27 cellular contexts compared by ENCODE assay signal in genomic region chr9:136230773-136231172, GRCh38. TPM values are rescaled to one million over a fixed set of nuclear protein-coding genes. Genes with fewer than 3 reads are reported as not detected.
A peak's percentile ranks its signal among the peaks of the same experiment; 100 is the strongest.
DNase-seq lines count a peak whose midpoint lies in the region; ATAC-seq, FAIRE-seq and TF ChIP-seq lines count a peak whose summit lies in the region.
"Had no signal": no experiment of that assay in that cellular context is flagged by ENCODE, and none has a peak within 500 bp of the region (broad histone marks: within the 10 kb centered on the region; RNA-seq: fewer than 3 reads in every experiment).

No MANE protein-coding gene starts in this region.

- H3K36me3 ChIP-seq in GM23338 (ENCODE audit: insufficient read depth) (no peaks in the 10 kb centered on the region), K562 (ENCODE audit: control insufficient read depth, insufficient read depth, low read length) (peaks cover 57% of the 10 kb centered on the region)

- TF ChIP-seq POLR2A in K562 (conservative IDR thresholded peaks at IDR 0.05), result no peak

- H3K9me3 ChIP-seq in K562 (replicated peaks; ENCODE audit: control insufficient read depth, insufficient read depth, low read depth, low read length), result no peaks in the 10 kb centered on the region
- H3K9me3 ChIP-seq: heart right ventricle had no signal

- H4K20me1 ChIP-seq in GM23338 (replicated peaks; ENCODE audit: insufficient read depth) (peaks cover 47% of the 10 kb centered on the region), K562 (replicated peaks; ENCODE audit: control insufficient read depth, insufficient read depth, low read length) (peaks cover 23% of the 10 kb centered on the region)

- H3K9me2 ChIP-seq in GM23338 (ENCODE audit: insufficient read depth), result no peaks in the 10 kb centered on the region

- WGBS in K562 (ENCODE audit: insufficient coverage, low coverage, missing lambda C conversion rate), result 80% methylated on average over 9 of the region's 9 CpGs

- H3K4me2 ChIP-seq in GM23338 (no peak overlapping the region), K562 (ENCODE audit: insufficient read depth, low read length) (no peak overlapping the region)

- peaks cover 8% of the 10 kb centered on the region for H3K9me1 ChIP-seq in K562 (ENCODE audit: control insufficient read depth, insufficient read depth, low read length)

- H3F3A ChIP-seq in GM23338 (replicated peaks; ENCODE audit: low read depth), result 0 out of 2 replicates have a peak, but pooled peaks cover 3% of the 10 kb centered on the region

- no TSS peak for BruUV-seq in K562 (replicated peaks; lab: Mats Ljungman, UMichigan)

- in situ Hi-C loops in K562 (cut with MboI), result no loop called here

- no peak overlapping the region for H3K27ac ChIP-seq in GM23338 (ENCODE audit: low read depth)
- no peak overlapping the region for H3K27ac ChIP-seq in K562 (ENCODE audit: extremely low read depth, low read depth, low read length)
- H3K27ac ChIP-seq in dorsolateral prefrontal cortex, result peak overlapping the region in 1 of 59 donors; percentile 14
- H3K27ac ChIP-seq: skin epidermis had no signal

- peaks cover 85% of the 10 kb centered on the region for H3K36me3 Mint-ChIP-seq in activated T-cell treated with anti-CD3 and anti-CD28 coated beads, Interleukin-2, amount 50 U/mL, for 24 hours (ENCODE audit: low read depth)
- H3K36me3 Mint-ChIP-seq in GM23338 (ENCODE audit: low read depth) (peaks cover 5% of the 10 kb centered on the region; the same call in 2 of the 3 replicates), progenitor cell of endocrine pancreas (ENCODE audit: insufficient read depth) (peaks cover 9% of the 10 kb centered on the region)

- no peaks in the 10 kb centered on the region for H3K9me3 Mint-ChIP-seq in activated T-cell treated with anti-CD3 and anti-CD28 coated beads, Interleukin-2, amount 50 U/mL, for 24 hours
- no peaks in the 10 kb centered on the region for H3K9me3 Mint-ChIP-seq in GM23338
- no peaks in the 10 kb centered on the region for H3K9me3 Mint-ChIP-seq in progenitor cell of endocrine pancreas (ENCODE audit: low read depth)
- H3K9me3 Mint-ChIP-seq: activated B cell treated with CpG ODN at 0.5 μM for 24 hours had no signal

- H2AFZ ChIP-seq in GM23338 (no peak overlapping the region), K562 (ENCODE audit: low read depth, low read length) (no peak overlapping the region)

- intact Hi-C loops in K562 (cut with micrococcal nuclease) (no loop called here), dorsolateral prefrontal cortex (cut with DNase I) (no loop called here)

- H3K4me1 ChIP-seq in GM23338 (ENCODE audit: insufficient read depth), result no peaks in the 10 kb centered on the region
- H3K4me1 ChIP-seq in K562 (replicated peaks in 1 of 2; ENCODE audit: control insufficient read depth in 2 of 2, insufficient read depth in 2 of 2, low read length in 2 of 2), result peaks cover 27 to 63% of the 10 kb centered on the region in 2 experiments

- peak overlapping the region in 1 of 2 experiments; percentile 64; a peak in 1 of 4 replicates for H3K9ac ChIP-seq in K562 (ENCODE audit: insufficient read depth in 1 of 2, low read depth in 2 of 2, low read length in 2 of 2)

- peaks cover 73% of the 10 kb centered on the region for H3K4me1 Mint-ChIP-seq in activated T-cell treated with anti-CD3 and anti-CD28 coated beads, Interleukin-2, amount 50 U/mL, for 24 hours (ENCODE audit: low read depth)
- peaks cover 17% of the 10 kb centered on the region for H3K4me1 Mint-ChIP-seq in GM23338
- H3K4me1 Mint-ChIP-seq in progenitor cell of endocrine pancreas (ENCODE audit: low read depth), result peaks cover 3% of the 10 kb centered on the region

- H3K27me3 ChIP-seq in GM23338 (ENCODE audit: insufficient read depth) (no peaks in the 10 kb centered on the region), K562 (ENCODE audit: control insufficient read depth in 2 of 2, insufficient read depth in 2 of 2, low read length in 2 of 2) (no peaks in the 10 kb centered on the region), dorsolateral prefrontal cortex (no peaks in the 10 kb centered on the region)
- H3K27me3 ChIP-seq: heart right ventricle had no signal

- H3K79me2 ChIP-seq in GM23338 (replicated peaks; ENCODE audit: insufficient read depth), result peaks cover 82% of the 10 kb centered on the region
- H3K79me2 ChIP-seq in K562 (ENCODE audit: control insufficient read depth, insufficient read depth, low read length), result peaks cover 64% of the 10 kb centered on the region

- TF ChIP-seq CTCF in GM23338 (conservative IDR thresholded peaks at IDR 0.05; ENCODE audit: low read depth in 2 of 2), result no peak
- TF ChIP-seq CTCF in K562 (IDR thresholded peaks at IDR 0.05 in 2 of 3, conservative IDR thresholded peaks at IDR 0.05 in 1 of 3; ENCODE audit: insufficient read depth in 2 of 3, low read depth in 1 of 3, low read length in 3 of 3), result no peak
- no peak for TF ChIP-seq CTCF in progenitor cell of endocrine pancreas (IDR thresholded peaks at IDR 0.05; ENCODE audit: unreplicated experiment)
- TF ChIP-seq CTCF in dorsolateral prefrontal cortex (IDR thresholded peaks at IDR 0.05 in 54 of 56, conservative IDR thresholded peaks at IDR 0.05 in 2 of 56; ENCODE audit: low read depth in 1 of 56, partially characterized antibody in 56 of 56), result no peak

- peak overlapping the region; percentile 26 for H3K27ac Mint-ChIP-seq in activated T-cell treated with anti-CD3 and anti-CD28 coated beads, Interleukin-2, amount 50 U/mL, for 24 hours
- peak overlapping the region; percentile 54; the same call in 1 of the 2 replicates for H3K27ac Mint-ChIP-seq in GM23338
- peak overlapping the region; percentile 26 for H3K27ac Mint-ChIP-seq in progenitor cell of endocrine pancreas
- H3K27ac Mint-ChIP-seq: activated B cell treated with CpG ODN at 0.5 μM for 24 hours, T-helper 17 cell had no signal

- POLR2A ChIA-PET in K562 (lab: Yijun Ruan, JAX), result interaction anchor here (0.6 to 1.0 kb wide), 3 partner anchors 9 to 17 kb away, joined by 3 to 7 read pairs (median 4); no protein-coding TSS in a partner anchor

- no peak for DNase-seq in activated T-cell treated with anti-CD3 and anti-CD28 coated beads, Interleukin-2, amount 50 U/mL, for 24 hours
- DNase-seq in activated T-cell treated with anti-CD3 and anti-CD28 coated beads, Interleukin-2, amount 50 U/mL, for 1 hour, result no peak
- DNase-seq in GM23338 (ENCODE audit: low spot score), result no peak
- DNase-seq in K562 (ENCODE audit: extremely low read depth in 1 of 4, low spot score in 3 of 4), result no peak
- DNase-seq in progenitor cell of endocrine pancreas (ENCODE audit: low spot score, unreplicated experiment), result no peak
- DNase-seq in dorsolateral prefrontal cortex, result no peak
- DNase-seq in iPS-NIHi7 (ENCODE audit: extremely low spot score), result no peak
- DNase-seq: activated B cell treated with CpG ODN at 0.5 μM for 24 hours, cerebellar nuclear complex, DMS79 treated with DMSO at 0.1 percent for 48 hours, heart right ventricle, left colon, MV-4-11, NCI-H1694 treated with DMSO at 0.1 percent for 48 hours, NCI-H69, occipital lobe, T-helper 17 cell had no signal

- FAIRE-seq in K562 (lab: Jason Lieb, UNC), result no peak
- FAIRE-seq: GM12878, H54, HTR-8/SVneo, urothelium cell line had no signal

- ATAC-seq in GM23338, result no peak
- ATAC-seq in K562, result peak; percentile 4; the same call in 1 of the 3 replicates
- ATAC-seq in HG02678 (IDR thresholded peaks at IDR 0.05; ENCODE audit: unreplicated experiment), result no peak
- ATAC-seq: GM12878, left colon, T-helper 17 cell had no signal

- no peak for TF ChIP-seq EP300 in K562 (IDR thresholded peaks at IDR 0.05; ENCODE audit: low read length)

- no peak overlapping the region for H3K4me3 Mint-ChIP-seq in activated T-cell treated with anti-CD3 and anti-CD28 coated beads, Interleukin-2, amount 50 U/mL, for 24 hours
- H3K4me3 Mint-ChIP-seq in GM23338 (no peak overlapping the region), progenitor cell of endocrine pancreas (ENCODE audit: low read depth) (no peak overlapping the region)
- H3K4me3 Mint-ChIP-seq: T-helper 17 cell had no signal

- CTCF ChIA-PET in K562 (lab: Yijun Ruan, JAX; ENCODE audit: low intra/inter-chr PET ratio), result no interaction called here

- no peak overlapping the region for H3K4me3 ChIP-seq in GM23338
- no peak overlapping the region for H3K4me3 ChIP-seq in K562
- H3K4me3 ChIP-seq in dorsolateral prefrontal cortex, result no peak overlapping the region
- H3K4me3 ChIP-seq: GM12878, heart right ventricle, skin epidermis had no signal

- TF ChIP-seq RAD21 in K562 (CRISPR knock-in tag; conservative IDR thresholded peaks at IDR 0.05 in 1 of 2, IDR thresholded peaks at IDR 0.05 in 1 of 2), result no peak

- H3K27me3 Mint-ChIP-seq in activated T-cell treated with anti-CD3 and anti-CD28 coated beads, Interleukin-2, amount 50 U/mL, for 24 hours, result no peaks in the 10 kb centered on the region
- H3K27me3 Mint-ChIP-seq in GM23338 (ENCODE audit: insufficient read depth, low read depth, poor library complexity) (peaks cover 10% of the 10 kb centered on the region), progenitor cell of endocrine pancreas (no peaks in the 10 kb centered on the region)
- H3K27me3 Mint-ChIP-seq: activated B cell treated with CpG ODN at 0.5 μM for 24 hours, T-helper 17 cell had no signal

RNA-seq across cellular contexts. Expression of gene QSOX2, which starts 14.8 kb away (rescaled TPM):
- total RNA-seq in GM23338 (2014; rRNA removed; shearing (Covaris generic)), result 25.5 and 29.2 TPM in 2 replicates
- polyA plus RNA-seq in GM23338 (2016; fragmentation: Nextera tagmentation; extraction: Ambion mirVana), result 9.2 and 10.5 TPM in 2 replicates
- total RNA-seq in K562 (2011; cell fraction: chromatin; rRNA removed; ENCODE audit: low replicate concordance), result 50.6 and 63.4 TPM in 2 replicates
- total RNA-seq in K562 (2011; cell fraction: nucleolus; rRNA removed), result 45.7 and 46.1 TPM in 2 replicates
- 35.5 and 45.4 TPM in 2 replicates for total RNA-seq in K562 (2011; cell fraction: nucleoplasm; rRNA removed)
- 12.7 and 15.0 TPM in 2 replicates for total RNA-seq in K562 (2014; rRNA removed)
- 9.7 and 10.5 TPM in 2 replicates for total RNA-seq in K562 (2014; rRNA removed; fragmentation: Illumina TruSeq; extraction: Trizol)
- 11.7 and 12.2 TPM in 2 replicates for total RNA-seq in K562 (2015; rRNA removed; fragmentation: Illumina TruSeq; extraction: Trizol)
- 22.3 and 23.7 TPM in 2 replicates for total RNA-seq in K562 (2021)
- polyA plus RNA-seq in K562 (2011; rRNA removed), result 13.5 and 21.5 TPM in 2 replicates
- polyA plus RNA-seq in K562 (2011; cell fraction: cytosol; rRNA removed), result 7.9 and 11.0 TPM in 2 replicates
- polyA plus RNA-seq in K562 (2011; cell fraction: nucleus; rRNA removed), result 97.5 and 103 TPM in 2 replicates
- 14.6 and 32.6 TPM in 2 replicates for polyA plus RNA-seq in K562 (2012)
- 16.1 and 17.4 TPM in 2 replicates for polyA plus RNA-seq in K562 (2014; fragmentation: Illumina TruSeq; extraction: Trizol)
- under 1 TPM; 0.51 to 0.91 TPM for polyA plus RNA-seq in K562 (2014; fragmentation: Nextera tagmentation; extraction: Ambion mirVana)
- 23.6 and 24.2 TPM in 2 replicates for polyA plus RNA-seq in K562 (2014; rRNA removed)
- polyA minus RNA-seq in K562 (2011; rRNA and poly(A)+ RNA removed), result 9.3 and 10.2 TPM in 2 replicates
- 5.9 and 7.6 TPM in 2 replicates for polyA minus RNA-seq in K562 (2011; cell fraction: cytosol; rRNA and poly(A)+ RNA removed)
- polyA minus RNA-seq in K562 (2011; cell fraction: nucleus; rRNA and poly(A)+ RNA removed), result 17.8 and 19.0 TPM in 2 replicates
- total RNA-seq in progenitor cell of endocrine pancreas, result 24.0 and 24.1 TPM in 2 replicates
- total RNA-seq in dorsolateral prefrontal cortex, result 10 to 100 TPM in 119 of 120 experiments, 1 to 10 TPM in 1; 9.6 to 20.4 (median 14.1) TPM

RNA-seq across cellular contexts. Expression of gene LHX3, which starts 25.8 kb away (rescaled TPM):
- total RNA-seq in GM23338 (2014; rRNA removed; shearing (Covaris generic)), result not detected in 2 replicates
- 0.08 TPM in 1 of 2 replicates, not detected in the other for polyA plus RNA-seq in GM23338 (2016; fragmentation: Nextera tagmentation; extraction: Ambion mirVana)
- 0.09 TPM in 1 of 2 replicates, not detected in the other for total RNA-seq in K562 (2011; cell fraction: chromatin; rRNA removed; ENCODE audit: low replicate concordance)
- not detected in 2 replicates for total RNA-seq in K562 (2011; cell fraction: nucleolus; rRNA removed)
- total RNA-seq in K562 (2011; cell fraction: nucleoplasm; rRNA removed), result not detected in 2 replicates
- not detected in 2 replicates for total RNA-seq in K562 (2014; rRNA removed)
- not detected in 2 replicates for total RNA-seq in K562 (2014; rRNA removed; fragmentation: Illumina TruSeq; extraction: Trizol)
- not detected in 2 replicates for total RNA-seq in K562 (2015; rRNA removed; fragmentation: Illumina TruSeq; extraction: Trizol)
- 0.09 TPM in 1 of 2 replicates, not detected in the other for total RNA-seq in K562 (2021)
- not detected in 2 replicates for polyA plus RNA-seq in K562 (2011; rRNA removed)
- not detected in 2 replicates for polyA plus RNA-seq in K562 (2011; cell fraction: cytosol; rRNA removed)
- polyA plus RNA-seq in K562 (2011; cell fraction: nucleus; rRNA removed), result 0.04 TPM in 1 of 2 replicates, not detected in the other
- polyA plus RNA-seq in K562 (2012), result 0.91 TPM in 1 of 2 replicates, not detected in the other
- polyA plus RNA-seq in K562 (2014; fragmentation: Illumina TruSeq; extraction: Trizol), result not detected in 2 replicates
- not detected for polyA plus RNA-seq in K562 (2014; fragmentation: Nextera tagmentation; extraction: Ambion mirVana)
- polyA plus RNA-seq in K562 (2014; rRNA removed), result not detected in 2 replicates
- not detected in 2 replicates for polyA minus RNA-seq in K562 (2011; rRNA and poly(A)+ RNA removed)
- not detected in 2 replicates for polyA minus RNA-seq in K562 (2011; cell fraction: cytosol; rRNA and poly(A)+ RNA removed)
- polyA minus RNA-seq in K562 (2011; cell fraction: nucleus; rRNA and poly(A)+ RNA removed), result not detected in 2 replicates
- not detected in 2 replicates for total RNA-seq in progenitor cell of endocrine pancreas
- under 1 TPM in 1 of 120 experiments, not detected in 119; 0.35 TPM for total RNA-seq in dorsolateral prefrontal cortex
- total RNA-seq: activated B cell treated with CpG ODN at 0.5 μM for 24 hours, epithelial cell of proximal tubule, GM12878, heart right ventricle, left colon, mesenteric fat pad, occipital lobe, RPMI7951 had no signal
- polyA plus RNA-seq: BJ, GM12878, heart right ventricle had no signal
